ENCODE assay signal across 17 cellular contexts in genomic region chr12:12731785-12732184, GRCh38. TPM values are rescaled to one million over a fixed set of nuclear protein-coding genes. Genes with fewer than 3 reads are reported as not detected.
DNase-seq lines count a peak whose midpoint lies in the region; ATAC-seq and TF ChIP-seq lines count a peak whose summit lies in the region.
"Had no signal": no experiment of that assay in that cellular context is flagged by ENCODE, and none has a peak within 500 bp of the region (broad histone marks: within the 10 kb centered on the region; RNA-seq: fewer than 3 reads in every experiment).

No MANE protein-coding gene starts in this region.

- H3K9me3 ChIP-seq in CD4-positive, alpha-beta memory T cell (ENCODE audit: control insufficient read depth in 1 of 2, low read length in 2 of 2) = no peaks in the 10 kb centered on the region
- H3K9me3 ChIP-seq in Loucy (ENCODE audit: insufficient read depth, low read depth, low read length) = no peaks in the 10 kb centered on the region
- no peaks in the 10 kb centered on the region for H3K9me3 ChIP-seq in endodermal cell (ENCODE audit: control insufficient read depth, low read length)
- H3K9me3 ChIP-seq: Caco-2 had no signal

- no peak overlapping the region for H3K27ac ChIP-seq in CD4-positive, alpha-beta memory T cell (ENCODE audit: low read depth, low read length)
- H3K27ac ChIP-seq in endodermal cell (ENCODE audit: low read depth, low read length) = no peak overlapping the region

- no peak for TF ChIP-seq CTCF in Loucy (conservative IDR thresholded peaks at IDR 0.05; ENCODE audit: low read length)
- no peak for TF ChIP-seq CTCF in endodermal cell (conservative IDR thresholded peaks at IDR 0.05)

- H3K27ac Mint-ChIP-seq in activated CD8-positive, alpha-beta memory T cell treated with anti-CD3 and anti-CD28 coated beads, Interleukin-2, amount 10 ng/mL, durations not matched to agents 7 days and 5 days = peak overlapping the region; percentile 42
- peak overlapping the region in 6 of 7 donors; percentile 17 to 72 (median 32) for H3K27ac Mint-ChIP-seq in CD4-positive, alpha-beta memory T cell
- no peak overlapping the region for H3K27ac Mint-ChIP-seq in endodermal cell

- CTCF ChIA-PET in activated CD8-positive, alpha-beta memory T cell treated with anti-CD3 and anti-CD28 coated beads, Interleukin-2, amount 10 ng/mL, durations not matched to agents 7 days and 5 days (lab: Charles Lee) = interaction anchor here (0.6 to 0.7 kb wide), 2 partner anchors 15 to 355 kb away, joined by 3 to 4 read pairs; partner anchors contain the start of gene CDKN1B
- CTCF ChIA-PET in CD4-positive, alpha-beta memory T cell (lab: Charles Lee; ENCODE audit: partially characterized antibody) = interaction anchor here (1.0 kb wide), 1 partner anchor 28 kb away, joined by 3 read pairs; no protein-coding TSS in a partner anchor

- H3K9me2 ChIP-seq in Loucy (replicated peaks; ENCODE audit: low read depth, low read length) = no peaks in the 10 kb centered on the region

- H2AFZ ChIP-seq in Loucy (ENCODE audit: low read length) = no peak overlapping the region

- H3K4me2 ChIP-seq in Loucy (ENCODE audit: low read depth, low read length, poor library complexity, severe bottlenecking) = peak overlapping the region; percentile 45

- peaks cover 7% of the 10 kb centered on the region; the same call in 1 of the 2 replicates for H3F3A ChIP-seq in Loucy (ENCODE audit: low read depth)

- H3K4me1 ChIP-seq in CD4-positive, alpha-beta memory T cell (ENCODE audit: insufficient read depth, low read length) = peaks cover 67% of the 10 kb centered on the region
- H3K4me1 ChIP-seq in Loucy (ENCODE audit: insufficient read depth, low read length, poor library complexity, severe bottlenecking) = peaks cover 37% of the 10 kb centered on the region
- H3K4me1 ChIP-seq in endodermal cell (ENCODE audit: control insufficient read depth, insufficient read depth, low read length) = no peaks in the 10 kb centered on the region

- no peak for DNase-seq in activated CD8-positive, alpha-beta memory T cell treated with anti-CD3 and anti-CD28 coated beads, Interleukin-2, amount 10 ng/mL, durations not matched to agents 7 days and 5 days
- DNase-seq in activated CD8-positive, alpha-beta memory T cell treated with anti-CD3 and anti-CD28 coated beads, Interleukin-2, amount 50 U/mL, for 48 hours = no peak
- DNase-seq in CD4-positive, alpha-beta memory T cell = no peak
- DNase-seq in endodermal cell (peak; percentile 16), MV-4-11 (lab: John Stamatoyannopoulos, UW) (no peak), GM19240 (ENCODE audit: insufficient read length, low spot score) (no peak)
- DNase-seq: C1 segment of cervical spinal cord, Caco-2, EL, NCI-H187 treated with DMSO at 0.1 percent for 48 hours, NCI-H2171, NCI-H446, NCI-H69, RPMI8226, SIG-M5 had no signal

- peaks cover 69% of the 10 kb centered on the region for H3K4me1 Mint-ChIP-seq in activated CD8-positive, alpha-beta memory T cell treated with anti-CD3 and anti-CD28 coated beads, Interleukin-2, amount 10 ng/mL, durations not matched to agents 7 days and 5 days
- H3K4me1 Mint-ChIP-seq in CD4-positive, alpha-beta memory T cell = peaks cover 37 to 68% (median 49%) of the 10 kb centered on the region in 4 donors
- peaks cover 26% of the 10 kb centered on the region for H3K4me1 Mint-ChIP-seq in endodermal cell

- H3K9me3 Mint-ChIP-seq in activated CD8-positive, alpha-beta memory T cell treated with anti-CD3 and anti-CD28 coated beads, Interleukin-2, amount 10 ng/mL, durations not matched to agents 7 days and 5 days (ENCODE audit: low read depth) = no peaks in the 10 kb centered on the region
- H3K9me3 Mint-ChIP-seq in CD4-positive, alpha-beta memory T cell = no peaks in the 10 kb centered on the region
- H3K9me3 Mint-ChIP-seq in endodermal cell = no peaks in the 10 kb centered on the region

- H3K9ac ChIP-seq in Loucy (ENCODE audit: low read depth, low read length, poor library complexity, severe bottlenecking) (no peak overlapping the region), endodermal cell (ENCODE audit: extremely low read depth, low read length, poor library complexity, severe bottlenecking) (no peak overlapping the region)

- H3K27me3 Mint-ChIP-seq in activated CD8-positive, alpha-beta memory T cell treated with anti-CD3 and anti-CD28 coated beads, Interleukin-2, amount 10 ng/mL, durations not matched to agents 7 days and 5 days = no peaks in the 10 kb centered on the region
- no peaks in the 10 kb centered on the region for H3K27me3 Mint-ChIP-seq in CD4-positive, alpha-beta memory T cell
- H3K27me3 Mint-ChIP-seq in endodermal cell (ENCODE audit: insufficient read depth) = no peaks in the 10 kb centered on the region

- WGBS in endodermal cell (ENCODE audit: insufficient coverage in 1 of 2, insufficient read length in 1 of 2), 2 experiments = 75 to 89% methylated on average over 2 to 6 of the region's 6 CpGs

- no peak for ATAC-seq in activated CD8-positive, alpha-beta memory T cell treated with anti-CD3 and anti-CD28 coated beads, Interleukin-2, amount 10 ng/mL, durations not matched to agents 7 days and 5 days
- ATAC-seq in HG03280 (IDR thresholded peaks at IDR 0.05; ENCODE audit: unreplicated experiment) = no peak

- intact Hi-C loops in CD4-positive, alpha-beta memory T cell (cut with micrococcal nuclease) = no loop called here

- H3K4me3 Mint-ChIP-seq in activated CD8-positive, alpha-beta memory T cell treated with anti-CD3 and anti-CD28 coated beads, Interleukin-2, amount 10 ng/mL, durations not matched to agents 7 days and 5 days = no peak overlapping the region
- no peak overlapping the region for H3K4me3 Mint-ChIP-seq in CD4-positive, alpha-beta memory T cell
- H3K4me3 Mint-ChIP-seq in endodermal cell = no peak overlapping the region

- H3K36me3 Mint-ChIP-seq in activated CD8-positive, alpha-beta memory T cell treated with anti-CD3 and anti-CD28 coated beads, Interleukin-2, amount 10 ng/mL, durations not matched to agents 7 days and 5 days = peaks cover 45% of the 10 kb centered on the region
- H3K36me3 Mint-ChIP-seq in CD4-positive, alpha-beta memory T cell = peaks cover 8 to 12% of the 10 kb centered on the region in 2 donors
- H3K36me3 Mint-ChIP-seq in endodermal cell (ENCODE audit: low read depth) = peaks cover 8% of the 10 kb centered on the region

- no peaks in the 10 kb centered on the region for H4K20me1 ChIP-seq in Loucy (ENCODE audit: insufficient read depth, low read length, poor library complexity, severe bottlenecking)

- POLR2A ChIA-PET in CD4-positive, alpha-beta memory T cell (lab: Charles Lee; ENCODE audit: partially characterized antibody) = interaction anchor here (0.8 to 2.6 kb wide), 7 partner anchors 8 to 375 kb away, joined by 3 to 10 read pairs (median 4); partner anchors contain the start of gene BORCS5

- peaks cover 90% of the 10 kb centered on the region for H3K79me2 ChIP-seq in Loucy (ENCODE audit: insufficient read depth, low read length)

- H3K36me3 ChIP-seq in CD4-positive, alpha-beta memory T cell (ENCODE audit: insufficient read depth, low read length) = no peaks in the 10 kb centered on the region
- H3K36me3 ChIP-seq in Loucy (ENCODE audit: insufficient read depth, low read length) (no peaks in the 10 kb centered on the region), endodermal cell (ENCODE audit: control insufficient read depth, insufficient read depth, low read length) (peaks cover 7% of the 10 kb centered on the region)

- H3K27me3 ChIP-seq in CD4-positive, alpha-beta memory T cell (ENCODE audit: insufficient read depth, low read length) = no peaks in the 10 kb centered on the region
- no peaks in the 10 kb centered on the region for H3K27me3 ChIP-seq in Loucy (ENCODE audit: insufficient read depth, low read length, poor library complexity, severe bottlenecking)
- no peaks in the 10 kb centered on the region for H3K27me3 ChIP-seq in endodermal cell (ENCODE audit: control insufficient read depth, insufficient read depth, low read length, poor library complexity, severe bottlenecking)

- no peak overlapping the region for H3K4me3 ChIP-seq in CD4-positive, alpha-beta memory T cell (ENCODE audit: low read length in 2 of 2)
- H3K4me3 ChIP-seq in Loucy (ENCODE audit: low read length, poor library complexity, severe bottlenecking) (peak overlapping the region; percentile 15), endodermal cell (ENCODE audit: low read length) (no peak overlapping the region)

RNA-seq across cellular contexts. Expression of gene CDKN1B, which starts 14.6 kb away (rescaled TPM):
- total RNA-seq in activated CD8-positive, alpha-beta memory T cell treated with anti-CD3 and anti-CD28 coated beads, Interleukin-2, amount 10 ng/mL, durations not matched to agents 7 days and 5 days = 100 to 1,000 TPM in 1 of 2 experiments, 10 to 100 TPM in 1; 99.2 to 105 TPM
- total RNA-seq in CD4-positive, alpha-beta memory T cell = 100 to 1,000 TPM; 232 to 238 TPM
- 10 to 100 TPM; 12.5 to 14.5 TPM for polyA plus RNA-seq in CD4-positive, alpha-beta memory T cell
- 10 to 100 TPM; 40.1 to 63.9 TPM for total RNA-seq in endodermal cell
- polyA plus RNA-seq in endodermal cell (2013, experiment 1 of 2) = 52.2 TPM
- 53.2 TPM for polyA plus RNA-seq in endodermal cell (2013, experiment 2 of 2)

RNA-seq across cellular contexts. Expression of gene GPR19, which starts 35.8 kb away (rescaled TPM):
- 10 to 100 TPM; 15.1 to 16.8 TPM for total RNA-seq in activated CD8-positive, alpha-beta memory T cell treated with anti-CD3 and anti-CD28 coated beads, Interleukin-2, amount 10 ng/mL, durations not matched to agents 7 days and 5 days
- 1 to 10 TPM; 3.4 to 4.4 TPM for total RNA-seq in CD4-positive, alpha-beta memory T cell
- 1 to 10 TPM in 1 of 2 donors, under 1 TPM in 1; 0.55 to 1.2 TPM for polyA plus RNA-seq in CD4-positive, alpha-beta memory T cell
- 1 to 10 TPM; 5.4 to 7.2 TPM for total RNA-seq in endodermal cell
- 15.4 TPM for polyA plus RNA-seq in endodermal cell (2013, experiment 1 of 2)
- polyA plus RNA-seq in endodermal cell (2013, experiment 2 of 2) = 11.8 TPM

RNA-seq across cellular contexts. Expression of gene APOLD1, which starts 53.7 kb away (rescaled TPM):
- total RNA-seq in activated CD8-positive, alpha-beta memory T cell treated with anti-CD3 and anti-CD28 coated beads, Interleukin-2, amount 10 ng/mL, durations not matched to agents 7 days and 5 days = 10 to 100 TPM in 1 of 2 experiments, 1 to 10 TPM in 1; 7.2 to 13.5 TPM
- total RNA-seq in CD4-positive, alpha-beta memory T cell = 1 to 10 TPM; 2.7 to 4.3 TPM
- polyA plus RNA-seq in CD4-positive, alpha-beta memory T cell = 1 to 10 TPM in 1 of 2 donors, under 1 TPM in 1; 0.38 to 1.1 TPM
- 1 to 10 TPM; 1.8 to 3.2 TPM for total RNA-seq in endodermal cell
- polyA plus RNA-seq in endodermal cell (2013, experiment 1 of 2) = 8.8 TPM
- polyA plus RNA-seq in endodermal cell (2013, experiment 2 of 2) = 7.7 TPM
